8 cellular contexts compared by ENCODE assay signal in genomic region chr21:45288441-45288841, GRCh38. TPM values are rescaled to one million over a fixed set of nuclear protein-coding genes. Genes with fewer than 3 reads are reported as not detected.
DNase-seq lines count a peak whose midpoint lies in the region; ATAC-seq, FAIRE-seq and TF ChIP-seq lines count a peak whose summit lies in the region.

No MANE protein-coding gene starts in this region.

- no peak overlapping the region for H3K27ac ChIP-seq in SU-DHL-6 (ENCODE audit: low read depth, low read length)
- peak overlapping the region; percentile 90 for H3K27ac ChIP-seq in hepatocyte
- peak overlapping the region in 1 of 2 donors; percentile 9 for H3K27ac ChIP-seq in small intestine (ENCODE audit: low read depth in 1 of 2, low read length in 1 of 2)

- H3K79me2 ChIP-seq in SU-DHL-6 (ENCODE audit: insufficient read depth, low read length) = no peaks in the 10 kb centered on the region
- H3K79me2 ChIP-seq in hepatocyte = peaks cover 48% of the 10 kb centered on the region

- H3K9me2 ChIP-seq in SU-DHL-6 (replicated peaks; ENCODE audit: insufficient read depth, low read length) = no peaks in the 10 kb centered on the region
- no peaks in the 10 kb centered on the region for H3K9me2 ChIP-seq in hepatocyte (replicated peaks; ENCODE audit: insufficient read depth)

- no peak overlapping the region for H2AFZ ChIP-seq in SU-DHL-6 (ENCODE audit: low read depth, low read length, severe bottlenecking)
- H2AFZ ChIP-seq in hepatocyte = peak overlapping the region; percentile 65

- H3K9ac ChIP-seq in SU-DHL-6 (ENCODE audit: low read length) = peak overlapping the region; percentile 68

- FAIRE-seq in H54 (lab: Jason Lieb, UNC) (no peak), small intestine (lab: Jason Lieb, UNC) (no peak)

- 0 out of 2 replicates have a peak, but pooled peaks have one; percentile 14 for TF ChIP-seq POLR2A in H54 (IDR thresholded peaks at IDR 0.05; ENCODE audit: low read depth, low read length)

- H3K4me2 ChIP-seq in SU-DHL-6 (ENCODE audit: low read depth, low read length, poor library complexity, severe bottlenecking) (peak overlapping the region; percentile 68), hepatocyte (peak overlapping the region; percentile 99)

- no peaks in the 10 kb centered on the region for H3K27me3 ChIP-seq in SU-DHL-6 (ENCODE audit: low read length)
- H3K27me3 ChIP-seq in hepatocyte = no peaks in the 10 kb centered on the region
- H3K27me3 ChIP-seq in small intestine (ENCODE audit: control insufficient read depth in 2 of 2, insufficient read depth in 2 of 2, low read length in 2 of 2) = no peaks in the 10 kb centered on the region

- no peak for TF ChIP-seq CTCF in SU-DHL-6 (IDR thresholded peaks at IDR 0.05; ENCODE audit: insufficient read depth, low read length, poor library complexity, severe bottlenecking)
- TF ChIP-seq CTCF in hepatocyte (IDR thresholded peaks at IDR 0.05; ENCODE audit: poor library complexity) = no peak

- H4K20me1 ChIP-seq in SU-DHL-6 (ENCODE audit: low read depth, low read length) = no peaks in the 10 kb centered on the region
- H4K20me1 ChIP-seq in hepatocyte (ENCODE audit: insufficient read depth, poor library complexity, severe bottlenecking) = peaks cover 23% of the 10 kb centered on the region

- peaks cover 27% of the 10 kb centered on the region for H3K4me1 ChIP-seq in hepatocyte (ENCODE audit: insufficient read depth)
- peaks cover 2 to 7% of the 10 kb centered on the region in 2 donors for H3K4me1 ChIP-seq in small intestine (ENCODE audit: control insufficient read depth in 2 of 2, insufficient read depth in 1 of 2, low read depth in 1 of 2, low read length in 1 of 2)

- H3F3A ChIP-seq in SU-DHL-6 (ENCODE audit: insufficient read depth) = no peaks in the 10 kb centered on the region

- H3K9me3 ChIP-seq in SU-DHL-6 (ENCODE audit: insufficient read depth, low read length) = no peaks in the 10 kb centered on the region
- no peaks in the 10 kb centered on the region for H3K9me3 ChIP-seq in hepatocyte (ENCODE audit: low read depth)
- no peaks in the 10 kb centered on the region for H3K9me3 ChIP-seq in small intestine (ENCODE audit: control insufficient read depth, low read depth)

- H3K36me3 ChIP-seq in SU-DHL-6 (ENCODE audit: low read length) (no peaks in the 10 kb centered on the region), hepatocyte (replicated peaks; ENCODE audit: insufficient read depth, low read depth) (no peaks in the 10 kb centered on the region), small intestine (ENCODE audit: control insufficient read depth in 2 of 2, insufficient read depth in 2 of 2, low read length in 2 of 2) (peaks cover 2 to 5% of the 10 kb centered on the region in 2 donors)

- ATAC-seq in GM18519 (IDR thresholded peaks at IDR 0.05; ENCODE audit: low FRiP score, unreplicated experiment) (no peak), GM18498 (IDR thresholded peaks at IDR 0.05; ENCODE audit: unreplicated experiment) (no peak)

- peak overlapping the region; percentile 96 for H3K4me3 ChIP-seq in SU-DHL-6 (ENCODE audit: insufficient read depth, low read length, poor library complexity, severe bottlenecking)
- H3K4me3 ChIP-seq in hepatocyte = peak overlapping the region; percentile 79
- H3K4me3 ChIP-seq in small intestine (ENCODE audit: low read depth in 1 of 2, low read length in 2 of 2) = peak overlapping the region; percentile 82 to 91

- no peak for DNase-seq in H54 (ENCODE audit: insufficient read length, low spot score)
- DNase-seq in hepatocyte (ENCODE audit: low spot score) = peak; percentile 28
- no peak for DNase-seq in small intestine
- no peak for DNase-seq in NCI-H82 treated with DMSO at 0.1 percent for 48 hours (lab: John Stamatoyannopoulos, UW; ENCODE audit: unreplicated experiment)
- no peak for DNase-seq in medulla oblongata (ENCODE audit: extremely low spot score)

- WGBS in hepatocyte (ENCODE audit: low lambda C conversion rate, missing lambda C conversion rate) = 17% methylated on average over 25 of the region's 34 CpGs
- WGBS in small intestine, 3 donors = 5 to 18% (median 14%) methylated on average over 29 to 34 of the region's 34 CpGs

RNA-seq across cellular contexts. Expression of gene POFUT2, which starts 0.7 kb away (rescaled TPM):
- 25.5 and 30.7 TPM in 2 replicates for total RNA-seq in hepatocyte
- polyA plus RNA-seq in hepatocyte = 54.4 and 57.7 TPM in 2 replicates
- polyA plus RNA-seq in small intestine = 10 to 100 TPM; 13.5 to 34.4 (median 20.0) TPM
